8 cellular contexts compared by ENCODE assay signal in the genomic region with DNA sequence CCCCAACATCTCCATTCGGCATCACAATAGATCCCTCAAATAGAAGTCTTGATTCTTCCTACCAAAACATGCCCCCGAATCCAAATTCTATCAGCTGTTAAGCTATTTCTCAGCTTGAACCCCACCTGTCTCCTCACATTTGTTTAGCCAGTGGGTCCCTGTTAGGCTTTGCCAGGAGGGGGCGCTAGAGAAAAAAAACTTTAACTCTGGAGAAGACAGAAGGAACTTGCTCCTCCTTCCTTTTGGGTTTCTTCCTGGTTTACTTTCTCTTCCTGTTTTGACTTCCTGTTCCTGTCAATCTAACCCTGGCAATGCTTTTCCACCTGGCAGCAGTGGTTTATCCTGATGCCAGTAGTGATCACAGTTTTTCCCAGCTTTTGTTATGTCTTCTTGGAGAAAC.
A peak's percentile ranks its signal among the peaks of the same experiment; 100 is the strongest.
DNase-seq lines count a peak whose midpoint lies in the region; ATAC-seq, FAIRE-seq and TF ChIP-seq lines count a peak whose summit lies in the region.

No MANE protein-coding gene starts in this region.

- H3K4me2 ChIP-seq in OCI-LY3 (ENCODE audit: low read length) = peak overlapping the region; percentile 6; the same call in 1 of the 2 replicates

- DNase-seq in BJ (ENCODE audit: low read depth) (no peak), GM19239 (ENCODE audit: insufficient read length, low spot score) (peak; percentile 12), endodermal cell (peak; percentile 92), retinal pigment epithelial cell (ENCODE audit: low read depth) (no peak), tibial nerve (ENCODE audit: low spot score in 2 of 2) (no peak), NCI-H2196 (lab: John Stamatoyannopoulos, UW; ENCODE audit: unreplicated experiment) (no peak)

- ATAC-seq in GM21576 (IDR thresholded peaks at IDR 0.05; ENCODE audit: unreplicated experiment) = no peak

- 0 to 52% methylated on average over 1 to 3 of the region's 3 CpGs for WGBS in endodermal cell (ENCODE audit: insufficient coverage in 1 of 2, insufficient read length in 1 of 2), 2 experiments
- 61 to 68% methylated on average over 3 of the region's 3 CpGs for WGBS in tibial nerve, 2 donors

- peak overlapping the region; percentile 43 for H2AFZ ChIP-seq in OCI-LY3 (ENCODE audit: low read depth, low read length)

- H3K4me1 ChIP-seq in OCI-LY3 (ENCODE audit: low read length) = peaks cover 5% of the 10 kb centered on the region; the same call in 1 of the 2 replicates
- H3K4me1 ChIP-seq in endodermal cell (ENCODE audit: control insufficient read depth, insufficient read depth, low read length) = peaks cover 6% of the 10 kb centered on the region
- H3K4me1 ChIP-seq in tibial nerve = no peaks in the 10 kb centered on the region

- peaks cover 9% of the 10 kb centered on the region for H3K4me1 Mint-ChIP-seq in endodermal cell

- H3K9me3 Mint-ChIP-seq in endodermal cell = no peaks in the 10 kb centered on the region

- CTCF ChIA-PET in BJ (lab: Yijun Ruan, JAX) = interaction anchor here (0.7 to 1.5 kb wide), 3 partner anchors 78 to 278 kb away, joined by 3 to 8 read pairs (median 3); no protein-coding TSS in a partner anchor

- no peak overlapping the region for H3K4me3 Mint-ChIP-seq in endodermal cell

- TF ChIP-seq POLR2A in tibial nerve (IDR thresholded peaks at IDR 0.05) = no peak

- no peaks in the 10 kb centered on the region for H3K27me3 Mint-ChIP-seq in endodermal cell (ENCODE audit: insufficient read depth)

- H3K36me3 ChIP-seq in BJ (ENCODE audit: control insufficient read depth, insufficient read depth, low read length) = no peaks in the 10 kb centered on the region
- no peaks in the 10 kb centered on the region for H3K36me3 ChIP-seq in OCI-LY3 (replicated peaks; ENCODE audit: low read depth, low read length)
- H3K36me3 ChIP-seq in endodermal cell (ENCODE audit: control insufficient read depth, insufficient read depth, low read length) = no peaks in the 10 kb centered on the region
- H3K36me3 ChIP-seq in tibial nerve = no peaks in the 10 kb centered on the region

- no peak overlapping the region for H3K27ac ChIP-seq in OCI-LY3 (ENCODE audit: low read length)
- H3K27ac ChIP-seq in endodermal cell (ENCODE audit: low read depth, low read length) = no peak overlapping the region
- no peak overlapping the region for H3K27ac ChIP-seq in tibial nerve

- peak; percentile 44 for TF ChIP-seq CTCF in BJ (IDR thresholded peaks at IDR 0.05; ENCODE audit: insufficient read depth, low read depth, low read length)
- TF ChIP-seq CTCF in OCI-LY3 (IDR thresholded peaks at IDR 0.05; ENCODE audit: low read depth, low read length) = peak; percentile 90
- TF ChIP-seq CTCF in endodermal cell (conservative IDR thresholded peaks at IDR 0.05) = peak; percentile 92
- TF ChIP-seq CTCF in retinal pigment epithelial cell (conservative IDR thresholded peaks at IDR 0.05; ENCODE audit: low read depth, low read length) = peak; percentile 68
- TF ChIP-seq CTCF in tibial nerve (IDR thresholded peaks at IDR 0.05) = peak in 1 of 5 experiments; percentile 8

- FAIRE-seq in GM19239 (lab: Jason Lieb, UNC) = no peak

- H3K79me2 ChIP-seq in OCI-LY3 (ENCODE audit: low read length) = no peaks in the 10 kb centered on the region

- POLR2A ChIA-PET in BJ (lab: Charles Lee) = no interaction called here

- H3K9ac ChIP-seq in OCI-LY3 (ENCODE audit: low read length) (no peak overlapping the region), endodermal cell (ENCODE audit: extremely low read depth, low read length, poor library complexity, severe bottlenecking) (no peak overlapping the region)

- H3K27me3 ChIP-seq in BJ (ENCODE audit: control insufficient read depth, insufficient read depth, low read length) = no peaks in the 10 kb centered on the region
- H3K27me3 ChIP-seq in OCI-LY3 (ENCODE audit: low read depth, low read length) = no peaks in the 10 kb centered on the region
- no peaks in the 10 kb centered on the region for H3K27me3 ChIP-seq in endodermal cell (ENCODE audit: control insufficient read depth, insufficient read depth, low read length, poor library complexity, severe bottlenecking)
- H3K27me3 ChIP-seq in tibial nerve = no peaks in the 10 kb centered on the region

- H4K20me1 ChIP-seq in OCI-LY3 (ENCODE audit: insufficient read depth, low read length) = no peaks in the 10 kb centered on the region

- H3K9me3 ChIP-seq in OCI-LY3 (ENCODE audit: insufficient read depth, low read length) = no peaks in the 10 kb centered on the region
- H3K9me3 ChIP-seq in endodermal cell (ENCODE audit: control insufficient read depth, low read length) = peaks cover 4% of the 10 kb centered on the region
- no peaks in the 10 kb centered on the region for H3K9me3 ChIP-seq in tibial nerve

- H3K36me3 Mint-ChIP-seq in endodermal cell (ENCODE audit: low read depth) = no peaks in the 10 kb centered on the region

- H3K4me3 ChIP-seq in BJ (ENCODE audit: low read depth, low read length) (no peak overlapping the region), OCI-LY3 (ENCODE audit: low read length) (no peak overlapping the region), endodermal cell (ENCODE audit: low read length) (no peak overlapping the region), retinal pigment epithelial cell (ENCODE audit: low read length) (no peak overlapping the region), tibial nerve (no peak overlapping the region)

- H3K27ac Mint-ChIP-seq in endodermal cell = no peak overlapping the region

- TF ChIP-seq EP300 in tibial nerve (IDR thresholded peaks at IDR 0.05) = no peak

Comparison
In these comparisons a context has a peak if more than half of its experiments do, and no peak if none do; other contexts are left out.
1. DNase-seq: peak in GM19239 (single experiment) and endodermal cell (single experiment); none in BJ (single experiment), retinal pigment epithelial cell (single experiment), tibial nerve (0 of 2) and NCI-H2196 (single experiment).